Comparison of ENCODE assay signal across 11 cellular contexts in genomic region chr14:96702831-96703230, GRCh38.
"Had no signal": no experiment of that assay in that cellular context is flagged by ENCODE, and none has a peak within 500 bp of the region (broad histone marks: within the 10 kb centered on the region; RNA-seq: fewer than 3 reads in every experiment).

No MANE protein-coding gene starts in this region.

- H3K27ac ChIP-seq: GM23248 had no signal

- H3K36me3 ChIP-seq: HAP-1 had no signal

- H3K4me1 ChIP-seq: HAP-1 had no signal

- H3K4me3 ChIP-seq: GM23248, GM23338, HAP-1 had no signal

- H3K4me2 ChIP-seq: GM23338 had no signal

- H3K9ac ChIP-seq: GM23248 had no signal

- H3K9me3 ChIP-seq: HAP-1 had no signal

- H2AFZ ChIP-seq: GM23248, GM23338 had no signal

- ATAC-seq: GM23338, HCT116 had no signal

- DNase-seq: GM23248, GOT3, H7, H9, HCEC 1CT, HFFc6 had no signal

- FAIRE-seq: H1, H54 had no signal

- H3K4me3 Mint-ChIP-seq: GM23338, H9, HFFc6 had no signal

- H3K27ac Mint-ChIP-seq: GM23338, HFFc6 had no signal

- H3K9me3 Mint-ChIP-seq: GM23338 had no signal
